ENCODE assay signal across 32 cellular contexts in the genomic region with DNA sequence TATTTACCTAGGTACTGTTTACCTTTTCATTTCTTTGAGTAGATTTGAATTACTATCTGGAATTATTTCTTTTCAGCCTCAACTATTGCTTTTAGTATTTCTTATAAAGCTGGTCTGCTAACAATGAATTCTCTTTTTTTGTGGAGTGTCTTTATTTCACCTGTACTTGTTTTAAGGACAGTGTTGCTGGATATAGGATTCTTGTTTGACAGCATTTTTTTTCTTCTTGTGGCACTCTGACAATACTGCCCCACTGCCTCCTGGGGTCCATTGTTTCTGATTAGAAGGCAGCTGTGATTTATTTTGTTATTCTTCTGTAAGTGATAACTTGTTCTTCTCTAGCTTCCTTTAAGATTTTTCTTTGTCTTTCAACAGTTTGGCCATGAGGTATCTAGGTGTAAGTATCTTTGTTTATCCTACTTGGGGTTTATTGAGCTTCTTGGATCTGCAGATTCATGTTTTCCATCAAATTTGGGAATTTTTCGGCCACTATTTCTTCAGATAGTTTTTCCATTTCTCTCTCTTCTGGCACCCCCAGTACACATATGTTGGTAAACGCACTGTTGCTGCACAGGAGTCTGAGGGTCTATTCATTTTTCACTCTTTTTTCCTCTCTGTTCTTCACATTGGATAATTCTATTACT.
DNase-seq lines count a peak whose midpoint lies in the region; ATAC-seq and TF ChIP-seq lines count a peak whose summit lies in the region.
"Had no signal": no experiment of that assay in that cellular context is flagged by ENCODE, and none has a peak within 500 bp of the region (broad histone marks: within the 10 kb centered on the region; RNA-seq: fewer than 3 reads in every experiment).

No MANE protein-coding gene starts in this region.

- no peaks in the 10 kb centered on the region for H3K27me3 ChIP-seq in tibial artery
- H3K27me3 ChIP-seq: BE2C; BLaER1; BLaER1 treated with 17β-estradiol and CSF1 and Interleukin-3, amounts not matched to agents 10 nM and 100 nM had no signal

- CTCF ChIA-PET in Calu3 (lab: Charles Lee) (interaction anchor here (1.0 to 1.9 kb wide), 2 partner anchors 11 to 12 kb away, joined by 3 to 8 read pairs; no protein-coding TSS in a partner anchor), HEK293 (lab: Yijun Ruan, JAX) (interaction anchor here (0.7 kb wide), 1 partner anchor 33 kb away, joined by 4 read pairs; no protein-coding TSS in a partner anchor)

- no peak for TF ChIP-seq CTCF in Calu3 (IDR thresholded peaks at IDR 0.05; ENCODE audit: unreplicated experiment)
- no peak for TF ChIP-seq CTCF in HEK293 (tag by site-specific recombination; IDR thresholded peaks at IDR 0.05)
- TF ChIP-seq CTCF in neural crest cell (conservative IDR thresholded peaks at IDR 0.05) = no peak
- TF ChIP-seq CTCF in tibial artery (IDR thresholded peaks at IDR 0.05) = no peak

- H3K9me3 ChIP-seq in HEK293 (ENCODE audit: control insufficient read depth, insufficient read depth, low read depth, low read length) = no peaks in the 10 kb centered on the region; the same call in 1 of the 2 replicates
- H3K9me3 ChIP-seq in tibial artery = peaks cover 0 to 5% (median 0%) of the 10 kb centered on the region in 3 donors
- H3K9me3 ChIP-seq: A549, BE2C, BLaER1, Caco-2 had no signal

- ATAC-seq in HG02610 (IDR thresholded peaks at IDR 0.05; ENCODE audit: unreplicated experiment) = no peak
- ATAC-seq: A549; CD8-positive, alpha-beta T cell had no signal

- H3K27ac Mint-ChIP-seq in Calu3 (ENCODE audit: unreplicated experiment) = no peak overlapping the region
- no peak overlapping the region for H3K27ac Mint-ChIP-seq in neural crest cell (ENCODE audit: unreplicated experiment)
- H3K27ac Mint-ChIP-seq: B cell; CD4-positive, alpha-beta T cell; CD4-positive, CD25-positive, alpha-beta regulatory T cell; CD8-positive, alpha-beta T cell had no signal

- H3K27me3 Mint-ChIP-seq in Calu3 (ENCODE audit: unreplicated experiment) (no peaks in the 10 kb centered on the region), neural crest cell (ENCODE audit: low read depth) (no peaks in the 10 kb centered on the region)
- H3K27me3 Mint-ChIP-seq: B cell; CD4-positive, alpha-beta memory T cell; CD4-positive, alpha-beta T cell had no signal

- no peaks in the 10 kb centered on the region for H3K4me1 Mint-ChIP-seq in Calu3 (ENCODE audit: low read depth, unreplicated experiment)
- peaks cover 5% of the 10 kb centered on the region for H3K4me1 Mint-ChIP-seq in neural crest cell
- H3K4me1 Mint-ChIP-seq: B cell; CD4-positive, alpha-beta memory T cell; CD4-positive, CD25-positive, alpha-beta regulatory T cell had no signal

- DNase-seq in Calu3 (no peak), iPS-NIHi7 (ENCODE audit: extremely low spot score) (peak; percentile 0), neural crest cell (ENCODE audit: low read depth, low spot score) (no peak), HUDEP-2 (lab: John Stamatoyannopoulos, UW; ENCODE audit: unreplicated experiment in 76 of 76) (no peak), tibial artery (no peak), OCI-M1 (lab: John Stamatoyannopoulos, UW) (no peak)
- DNase-seq: 8988T; ACHN; BE2C; C1 segment of cervical spinal cord; CD4-positive, alpha-beta memory T cell; CD4-positive, alpha-beta T cell; CD4-positive, CD25-positive, alpha-beta regulatory T cell; CD8-positive, alpha-beta memory T cell; CD8-positive, alpha-beta T cell; COR-L47; DMS 273 treated with DMSO at 0.1 percent for 48 hours; DMS153; DMS53; DMS79; DMS79 treated with DMSO at 0.1 percent for 48 hours; DND-41 had no signal

- H3K36me3 Mint-ChIP-seq in Calu3 (ENCODE audit: insufficient read depth, unreplicated experiment) (peaks cover 13% of the 10 kb centered on the region), neural crest cell (ENCODE audit: low read depth) (peaks cover 16% of the 10 kb centered on the region)
- H3K36me3 Mint-ChIP-seq: CD14-positive monocyte had no signal

- no peak overlapping the region for H3K4me3 ChIP-seq in HEK293 (ENCODE audit: low read depth, low read length)
- no peak overlapping the region for H3K4me3 ChIP-seq in tibial artery
- H3K4me3 ChIP-seq: A549; BLaER1; BLaER1 treated with 17β-estradiol and CSF1 and Interleukin-3, amounts not matched to agents 10 nM and 100 nM had no signal

- H3K9me3 Mint-ChIP-seq in Calu3 (ENCODE audit: low read depth, unreplicated experiment) (peaks cover 4% of the 10 kb centered on the region), neural crest cell (peaks cover 5% of the 10 kb centered on the region)

- H3K36me3 ChIP-seq in HEK293 (ENCODE audit: control insufficient read depth in 2 of 2, insufficient read depth in 1 of 2, low read length in 2 of 2) (no peaks in the 10 kb centered on the region), tibial artery (no peaks in the 10 kb centered on the region)

- intact Hi-C loops in Calu3 (cut with micrococcal nuclease; ENCODE audit: unreplicated experiment) = no loop called here
- intact Hi-C loops in tibial artery (cut with DNase I; ENCODE audit: low total_unique reads) = no loop called here

- BruUV-seq in Calu3 (replicated peaks; lab: Mats Ljungman, UMichigan) = TSS peak; percentile 18

- POLR2A ChIA-PET in HEK293 (lab: Yijun Ruan, JAX) = no interaction called here

- no peak overlapping the region for H3K27ac ChIP-seq in HEK293 (ENCODE audit: extremely low read depth, low read depth, low read length)
- H3K27ac ChIP-seq in tibial artery = no peak overlapping the region
- H3K27ac ChIP-seq: 22Rv1; A549; BLaER1; BLaER1 treated with 17β-estradiol and CSF1 and Interleukin-3, amounts not matched to agents 10 nM and 100 nM; C4-2B had no signal

- H3K4me1 ChIP-seq in HEK293 (ENCODE audit: control insufficient read depth, insufficient read depth, low read length) = no peaks in the 10 kb centered on the region
- H3K4me1 ChIP-seq in tibial artery = no peaks in the 10 kb centered on the region
- H3K4me1 ChIP-seq: A549, BE2C, Caco-2 had no signal

- H3K4me3 Mint-ChIP-seq in Calu3 (ENCODE audit: low read depth, unreplicated experiment) (no peak overlapping the region), neural crest cell (peak overlapping the region; percentile 13)
- H3K4me3 Mint-ChIP-seq: B cell; CD14-positive monocyte; CD4-positive, alpha-beta memory T cell; CD4-positive, alpha-beta T cell; CD4-positive, CD25-positive, alpha-beta regulatory T cell; CD8-positive, alpha-beta memory T cell; CD8-positive, alpha-beta T cell had no signal

TF ChIP-seq in HEK293, 187 proteins besides CTCF, POLR2A, EP300 and RAD21:
- TF ChIP-seq SETDB1 (IDR thresholded peaks at IDR 0.05; ENCODE audit: insufficient read length, low read length) (peak; percentile 90), ZNF558 (tag by site-specific recombination; IDR thresholded peaks at IDR 0.05) (peak; percentile 96), ZNF549 (tag by site-specific recombination; IDR thresholded peaks at IDR 0.05) (no peak)
